ENCODE assay signal across 8 cellular contexts in the genomic region with DNA sequence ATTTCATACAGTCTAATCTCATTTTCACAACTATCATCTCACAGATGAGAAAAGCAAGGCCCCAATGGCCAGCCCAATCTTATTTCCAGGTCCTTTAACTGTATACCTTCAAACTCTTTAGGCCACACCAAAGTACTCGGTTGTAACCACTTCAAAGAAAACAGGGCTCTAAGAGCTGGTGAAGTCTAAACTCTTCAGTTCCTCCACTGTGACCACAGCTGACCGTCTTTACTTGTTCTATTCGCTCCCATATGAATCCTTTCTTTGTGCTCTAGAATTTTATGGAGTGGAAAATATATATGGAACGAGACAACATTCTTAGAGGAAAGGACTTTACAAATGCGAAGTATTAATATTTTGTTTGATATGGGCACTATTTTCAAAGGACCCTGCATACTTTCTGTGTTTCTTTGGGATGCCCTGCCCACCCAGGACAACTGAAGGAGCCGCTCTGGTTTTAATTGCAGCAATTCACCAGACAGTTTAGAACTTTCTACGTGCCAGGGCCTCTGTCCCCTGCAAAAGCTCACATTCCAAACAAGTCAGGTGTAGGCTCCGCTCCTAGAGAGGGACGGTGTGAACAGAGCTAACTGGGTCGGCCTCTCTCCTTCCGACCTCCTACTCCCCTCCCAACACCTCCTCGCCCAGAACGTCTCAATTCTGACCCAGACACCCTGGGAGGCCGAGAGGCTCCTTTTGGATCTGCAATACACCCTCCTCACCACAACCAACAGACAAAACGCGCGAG. TPM values are rescaled to one million over a fixed set of nuclear protein-coding genes. Genes with fewer than 3 reads are reported as not detected.
DNase-seq lines count a peak whose midpoint lies in the region; ATAC-seq and TF ChIP-seq lines count a peak whose summit lies in the region.

No MANE protein-coding gene starts in this region.

- no peaks in the 10 kb centered on the region for H3K36me3 ChIP-seq in SK-N-SH (replicated peaks in 1 of 2; ENCODE audit: control insufficient read depth in 1 of 2, insufficient read depth in 2 of 2, low read length in 1 of 2)
- no peaks in the 10 kb centered on the region for H3K36me3 ChIP-seq in ovary

- H4K20me1 ChIP-seq in SK-N-SH (ENCODE audit: insufficient read depth) = no peaks in the 10 kb centered on the region

- no peaks in the 10 kb centered on the region for H3K9me3 ChIP-seq in SK-N-SH
- no peaks in the 10 kb centered on the region for H3K9me3 ChIP-seq in ovary

- peaks cover 46% of the 10 kb centered on the region for H3F3A ChIP-seq in SK-N-SH (replicated peaks; ENCODE audit: insufficient read depth)

- H3K4me2 ChIP-seq in SK-N-SH = peak overlapping the region; percentile 99

- intact Hi-C loops in ovary (cut with DNase I) = no loop called here

- peak; percentile 48 for DNase-seq in A172 (ENCODE audit: low spot score)
- no peak for DNase-seq in SK-N-SH
- DNase-seq in fibroblast of mammary gland (ENCODE audit: low read depth) = no peak
- no peak for DNase-seq in ovary
- DNase-seq in T-helper 9 cell = no peak
- DNase-seq in stimulated activated CD4-positive, alpha-beta T cell treated with anti-CD3 and anti-CD28 coated beads, Interleukin-1b, Interleukin-23, amount 100 ng/mL, for 48 hours = no peak
- DNase-seq in SK-N-DZ (ENCODE audit: low spot score) = no peak

- H3K27me3 ChIP-seq in SK-N-SH (ENCODE audit: insufficient read depth) (no peaks in the 10 kb centered on the region), ovary (no peaks in the 10 kb centered on the region)

- no peak for TF ChIP-seq POLR2A in ovary (IDR thresholded peaks at IDR 0.05)

- TF ChIP-seq CTCF in SK-N-SH (IDR thresholded peaks at IDR 0.05) = no peak
- TF ChIP-seq CTCF in fibroblast of mammary gland (conservative IDR thresholded peaks at IDR 0.05; ENCODE audit: control insufficient read depth, insufficient read depth, low read depth, low read length) = peak; percentile 1
- no peak for TF ChIP-seq CTCF in ovary (IDR thresholded peaks at IDR 0.05)

- H2AFZ ChIP-seq in SK-N-SH (ENCODE audit: low read depth) = no peak overlapping the region

- TF ChIP-seq EP300 in SK-N-SH (IDR thresholded peaks at IDR 0.05; ENCODE audit: borderline replicate concordance in 1 of 2, low read depth in 1 of 2, low read length in 1 of 2) (no peak), ovary (IDR thresholded peaks at IDR 0.05) (no peak)

- H3K4me3 ChIP-seq in SK-N-SH (ENCODE audit: low read depth in 2 of 2, low read length in 1 of 2) (peak overlapping the region; percentile 80 to 94), fibroblast of mammary gland (ENCODE audit: control insufficient read depth, low read depth, low read length) (peak overlapping the region; percentile 67), ovary (peak overlapping the region; percentile 90)

- peak overlapping the region; percentile 98 for H3K9ac ChIP-seq in SK-N-SH

- no peak for TF ChIP-seq RAD21 in SK-N-SH (IDR thresholded peaks at IDR 0.05; ENCODE audit: low read length)

- H3K79me2 ChIP-seq in SK-N-SH (ENCODE audit: insufficient read depth) = peaks cover 27% of the 10 kb centered on the region

- POLR2A ChIA-PET in SK-N-SH (lab: Yijun Ruan, JAX) = interaction anchor here (0.9 to 2.3 kb wide), 16 partner anchors 8 to 223 kb away, joined by 3 to 18 read pairs (median 8); a partner anchor contains a TSS

- peak; percentile 19 for ATAC-seq in GM21447 (IDR thresholded peaks at IDR 0.05; ENCODE audit: unreplicated experiment)

- H3K27ac ChIP-seq in SK-N-SH (ENCODE audit: low read depth in 2 of 2, low read length in 1 of 2) = peak overlapping the region; percentile 98 to 99
- peak overlapping the region; percentile 40 to 78 for H3K27ac ChIP-seq in ovary

- no peaks in the 10 kb centered on the region for H3K9me2 ChIP-seq in SK-N-SH

- H3K4me1 ChIP-seq in SK-N-SH (ENCODE audit: control insufficient read depth in 1 of 2, insufficient read depth in 2 of 2, low read depth in 1 of 2, low read length in 1 of 2) = peaks cover 54 to 57% of the 10 kb centered on the region in 2 experiments; a peak in 3 of 4 replicates
- peaks cover 5% of the 10 kb centered on the region for H3K4me1 ChIP-seq in ovary (ENCODE audit: insufficient read depth)

- CTCF ChIA-PET in SK-N-SH (lab: Yijun Ruan, JAX) = interaction anchor here (0.8 to 18.5 kb wide), 8 partner anchors 8 to 240 kb away, joined by 3 to 143 read pairs (median 7); a partner anchor contains a TSS

- WGBS in SK-N-SH (ENCODE audit: low lambda C conversion rate) = 34% methylated on average over 16 of the region's 17 CpGs
- WGBS in ovary, 3 donors = 29 to 31% (median 30%) methylated on average over 17 of the region's 17 CpGs

TF ChIP-seq in SK-N-SH, 30 proteins besides CTCF, POLR2A, EP300 and RAD21:
- TF ChIP-seq SIN3A (IDR thresholded peaks at IDR 0.05; ENCODE audit: borderline replicate concordance, low read depth, low read length) (no peak), YY1 (IDR thresholded peaks at IDR 0.05; ENCODE audit: low read depth) (no peak), FOXJ3 (CRISPR knock-in tag; IDR thresholded peaks at IDR 0.05) (no peak), CHD2 (IDR thresholded peaks at IDR 0.05; ENCODE audit: low read length, partially characterized antibody) (no peak), EZH2phosphoT487 (IDR thresholded peaks at IDR 0.05; ENCODE audit: borderline replicate concordance, low read depth) (no peak), TCF12 (IDR thresholded peaks at IDR 0.05) (no peak), POLR2AphosphoS5 (IDR thresholded peaks at IDR 0.05; ENCODE audit: low read depth, low read length) (no peak), FOSL2 (IDR thresholded peaks at IDR 0.05; ENCODE audit: borderline replicate concordance, low read depth) (no peak), RXRA (IDR thresholded peaks at IDR 0.05; ENCODE audit: borderline replicate concordance, low read depth) (no peak), SMC3 (IDR thresholded peaks at IDR 0.05; ENCODE audit: low read depth, low read length) (no peak), RCOR1 (IDR thresholded peaks at IDR 0.05; ENCODE audit: low read length) (no peak), NRF1 (IDR thresholded peaks at IDR 0.05; ENCODE audit: low read depth, low read length) (no peak), TEAD4 (IDR thresholded peaks at IDR 0.05; ENCODE audit: borderline replicate concordance, insufficient read depth) (no peak), FOXM1 (IDR thresholded peaks at IDR 0.05; ENCODE audit: low read depth) (no peak), GATA2 (CRISPR knock-in tag; IDR thresholded peaks at IDR 0.05) (no peak), GABPA (IDR thresholded peaks at IDR 0.05; ENCODE audit: low read depth) (no peak)
- TF ChIP-seq, protein P1, sequence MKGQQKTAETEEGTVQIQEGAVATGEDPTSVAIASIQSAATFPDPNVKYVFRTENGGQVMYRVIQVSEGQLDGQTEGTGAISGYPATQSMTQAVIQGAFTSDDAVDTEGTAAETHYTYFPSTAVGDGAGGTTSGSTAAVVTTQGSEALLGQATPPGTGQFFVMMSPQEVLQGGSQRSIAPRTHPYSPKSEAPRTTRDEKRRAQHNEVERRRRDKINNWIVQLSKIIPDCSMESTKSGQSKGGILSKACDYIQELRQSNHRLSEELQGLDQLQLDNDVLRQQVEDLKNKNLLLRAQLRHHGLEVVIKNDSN (IDR thresholded peaks at IDR 0.05; ENCODE audit: borderline replicate concordance, low read depth) = no peak
- TF ChIP-seq, protein P2, sequence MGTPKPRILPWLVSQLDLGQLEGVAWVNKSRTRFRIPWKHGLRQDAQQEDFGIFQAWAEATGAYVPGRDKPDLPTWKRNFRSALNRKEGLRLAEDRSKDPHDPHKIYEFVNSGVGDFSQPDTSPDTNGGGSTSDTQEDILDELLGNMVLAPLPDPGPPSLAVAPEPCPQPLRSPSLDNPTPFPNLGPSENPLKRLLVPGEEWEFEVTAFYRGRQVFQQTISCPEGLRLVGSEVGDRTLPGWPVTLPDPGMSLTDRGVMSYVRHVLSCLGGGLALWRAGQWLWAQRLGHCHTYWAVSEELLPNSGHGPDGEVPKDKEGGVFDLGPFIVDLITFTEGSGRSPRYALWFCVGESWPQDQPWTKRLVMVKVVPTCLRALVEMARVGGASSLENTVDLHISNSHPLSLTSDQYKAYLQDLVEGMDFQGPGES (IDR thresholded peaks at IDR 0.05; ENCODE audit: low read depth, low read length) = no peak
- TF ChIP-seq, protein P3, sequence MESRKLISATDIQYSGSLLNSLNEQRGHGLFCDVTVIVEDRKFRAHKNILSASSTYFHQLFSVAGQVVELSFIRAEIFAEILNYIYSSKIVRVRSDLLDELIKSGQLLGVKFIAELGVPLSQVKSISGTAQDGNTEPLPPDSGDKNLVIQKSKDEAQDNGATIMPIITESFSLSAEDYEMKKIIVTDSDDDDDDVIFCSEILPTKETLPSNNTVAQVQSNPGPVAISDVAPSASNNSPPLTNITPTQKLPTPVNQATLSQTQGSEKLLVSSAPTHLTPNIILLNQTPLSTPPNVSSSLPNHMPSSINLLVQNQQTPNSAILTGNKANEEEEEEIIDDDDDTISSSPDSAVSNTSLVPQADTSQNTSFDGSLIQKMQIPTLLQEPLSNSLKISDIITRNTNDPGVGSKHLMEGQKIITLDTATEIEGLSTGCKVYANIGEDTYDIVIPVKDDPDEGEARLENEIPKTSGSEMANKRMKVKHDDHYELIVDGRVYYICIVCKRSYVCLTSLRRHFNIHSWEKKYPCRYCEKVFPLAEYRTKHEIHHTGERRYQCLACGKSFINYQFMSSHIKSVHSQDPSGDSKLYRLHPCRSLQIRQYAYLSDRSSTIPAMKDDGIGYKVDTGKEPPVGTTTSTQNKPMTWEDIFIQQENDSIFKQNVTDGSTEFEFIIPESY (IDR thresholded peaks at IDR 0.05; ENCODE audit: borderline replicate concordance, low read depth) = no peak

RNA-seq across cellular contexts. Expression of a gene that starts 15.7 kb away (rescaled TPM):
- total RNA-seq in A172 (2014; rRNA removed; shearing (Covaris generic)) = 41.9 and 45.0 TPM in 2 replicates
- polyA plus RNA-seq in SK-N-SH (2012; rRNA removed) (46.2 and 52.9 TPM in 2 replicates), ovary (1 to 10 TPM; 2.5 to 5.7 TPM)
- polyA plus RNA-seq in SK-N-SH (2012; cell fraction: cytosol; rRNA removed) = 33.8 and 39.1 TPM in 2 replicates
- polyA plus RNA-seq in SK-N-SH (2012; cell fraction: nucleus; rRNA removed) = 64.9 and 69.1 TPM in 2 replicates
- 10 to 100 TPM in 1 of 7 donors, 1 to 10 TPM in 6; 2.7 to 43.4 (median 6.8) TPM for total RNA-seq in ovary
- 6.8 and 8.7 TPM in 2 replicates for polyA plus RNA-seq in SK-N-DZ (2014; cell fraction: cytosol; rRNA removed)
- 5.2 and 6.5 TPM in 2 replicates for polyA plus RNA-seq in SK-N-DZ (2014; cell fraction: nucleus; rRNA removed)
